In genomic region chr6:26204332-26205160, GRCh38 we compare ENCODE assay signal across 1 cellular context.
A peak's percentile ranks its signal among the peaks of the same experiment; 100 is the strongest.
TF ChIP-seq lines count a peak whose summit lies in the region.

No MANE protein-coding gene starts in this region.

TF ChIP-seq in K562, 482 proteins besides CTCF, POLR2A, EP300 and RAD21 (continued from another document and continues in another):
- TF ChIP-seq ZNF76 (CRISPR knock-in tag; IDR thresholded peaks at IDR 0.05; ENCODE audit: borderline replicate concordance) (peak; percentile 51; the same call in 1 of the 2 replicates), HNRNPLL (IDR thresholded peaks at IDR 0.05; ENCODE audit: low read depth, low read length, poor library complexity, severe bottlenecking) (peak; percentile 85), CREM (IDR thresholded peaks at IDR 0.05; ENCODE audit: low read depth) (peak; percentile 98), PURB (CRISPR knock-in tag; IDR thresholded peaks at IDR 0.05; ENCODE audit: low read depth) (no peak), KLF16 (IDR thresholded peaks at IDR 0.05) (peak; percentile 91), MEF2A (IDR thresholded peaks at IDR 0.05; ENCODE audit: control insufficient read depth, low read depth, low read length) (peak; percentile 77; the same call in 1 of the 2 replicates), ZBTB43 (CRISPR knock-in tag; IDR thresholded peaks at IDR 0.05) (peak; percentile 74; the same call in 1 of the 2 replicates), KAT2B (IDR thresholded peaks at IDR 0.05; ENCODE audit: low read depth, low read length) (no peak), TEAD2 (tag; IDR thresholded peaks at IDR 0.05) (no peak), MIER1 (IDR thresholded peaks at IDR 0.05; ENCODE audit: low read depth) (peak; percentile 52; the same call in 1 of the 2 replicates), RUNX1 (IDR thresholded peaks at IDR 0.05; ENCODE audit: low read depth) (0 out of 2 replicates have a peak, but pooled peaks have one; percentile 36), BCLAF1 (IDR thresholded peaks at IDR 0.05; ENCODE audit: borderline replicate concordance in 1 of 2, control insufficient read depth in 1 of 2, low read depth in 2 of 2, low read length in 1 of 2) (peak in 1 of 2 experiments; percentile 97; a peak in 2 of 4 replicates), GATAD2B (IDR thresholded peaks at IDR 0.05; ENCODE audit: borderline replicate concordance) (peak; percentile 78), DEAF1 (CRISPR knock-in tag; IDR thresholded peaks at IDR 0.05) (peak; percentile 23; the same call in 1 of the 2 replicates), ZNF444 (CRISPR knock-in tag; IDR thresholded peaks at IDR 0.05) (0 out of 2 replicates have a peak, but pooled peaks have one; percentile 6), BRCA1 (IDR thresholded peaks at IDR 0.05) (no peak), BRCA1 (CRISPR knock-in tag; IDR thresholded peaks at IDR 0.05) (peak; percentile 68; the same call in 1 of the 2 replicates), FOXJ2 (tag; IDR thresholded peaks at IDR 0.05) (peak; percentile 90), MLX (CRISPR knock-in tag; conservative IDR thresholded peaks at IDR 0.05) (peak; percentile 86 to 95; a peak in 2 of 4 replicates), CUX1 (CRISPR knock-in tag; IDR thresholded peaks at IDR 0.05) (no peak; the same call in 1 of the 2 replicates), SRSF3 (IDR thresholded peaks at IDR 0.05; ENCODE audit: insufficient read depth, low read length) (no peak), CHD7 (IDR thresholded peaks at IDR 0.05; ENCODE audit: low read depth, low read length) (no peak), NFE2L1 (tag; IDR thresholded peaks at IDR 0.05; ENCODE audit: borderline replicate concordance, low read depth) (no peak), HNRNPUL1 (IDR thresholded peaks at IDR 0.05; ENCODE audit: low read length) (peak; percentile 92), CSDE1 (IDR thresholded peaks at IDR 0.05) (no peak; a peak in 1 of 4 replicates), HDAC6 (IDR thresholded peaks at IDR 0.05; ENCODE audit: low read depth, low read length) (no peak; the same call in 1 of the 2 replicates), ZNF197 (CRISPR knock-in tag; IDR thresholded peaks at IDR 0.05; ENCODE audit: low read depth) (no peak), ZNF3 (CRISPR knock-in tag; IDR thresholded peaks at IDR 0.05) (peak; percentile 40; the same call in 1 of the 2 replicates), MBD2 (IDR thresholded peaks at IDR 0.05; ENCODE audit: borderline replicate concordance, low read depth) (peak; percentile 99), ZNF79 (CRISPR knock-in tag; IDR thresholded peaks at IDR 0.05; ENCODE audit: low read depth) (peak; percentile 19; the same call in 1 of the 2 replicates), DPF2 (IDR thresholded peaks at IDR 0.05) (peak; percentile 78; the same call in 1 of the 2 replicates)
